ENCODE assay signal across 21 cellular contexts in genomic region chr1:10639301-10640078, GRCh38.
DNase-seq lines count a peak whose midpoint lies in the region; ATAC-seq, FAIRE-seq and TF ChIP-seq lines count a peak whose summit lies in the region.
"Had no signal": no experiment of that assay in that cellular context is flagged by ENCODE, and none has a peak within 500 bp of the region (broad histone marks: within the 10 kb centered on the region; RNA-seq: fewer than 3 reads in every experiment).

No MANE protein-coding gene starts in this region.

- H3K23ac ChIP-seq in H9 (ENCODE audit: insufficient read length, low read depth, low read length), result no peak overlapping the region

- no peak for ATAC-seq in GM19023 (IDR thresholded peaks at IDR 0.05; ENCODE audit: unreplicated experiment)

- H3K27me3 Mint-ChIP-seq in H9 (ENCODE audit: low read depth), result peaks cover 30% of the 10 kb centered on the region
- H3K27me3 Mint-ChIP-seq in astrocyte (ENCODE audit: low read depth, unreplicated experiment), result peaks cover 8% of the 10 kb centered on the region
- H3K27me3 Mint-ChIP-seq: B cell, T-cell had no signal

- no peaks in the 10 kb centered on the region for H3K23me2 ChIP-seq in H9 (ENCODE audit: insufficient read length, low read depth, low read length, poor library complexity, severe bottlenecking)

- no peak overlapping the region for H4K5ac ChIP-seq in H9 (ENCODE audit: insufficient read length, low read depth, low read length)

- WGBS in H9 (ENCODE audit: extremely low coverage, insufficient read length, low lambda C conversion rate), result no CpG with 5 or more reads among the region's 79 CpGs
- 90 to 96% methylated on average over 79 of the region's 79 CpGs for WGBS in sigmoid colon, 2 donors

- H3K27me3 ChIP-seq in H9 (ENCODE audit: insufficient read depth, low read length) (peaks cover 7% of the 10 kb centered on the region; the same call in 1 of the 2 replicates), astrocyte (ENCODE audit: insufficient read depth, low read length) (peaks cover 8% of the 10 kb centered on the region), iPS-15b (ENCODE audit: control insufficient read depth, insufficient read depth, low read length) (peaks cover 17% of the 10 kb centered on the region), sigmoid colon (peaks cover 0 to 4% (median 0%) of the 10 kb centered on the region in 3 donors), colonic mucosa (no peaks in the 10 kb centered on the region)

- H3K4me3 ChIP-seq in astrocyte (ENCODE audit: insufficient read depth, low read depth, low read length) (no peak overlapping the region), iPS-15b (ENCODE audit: low read depth, low read length) (peak overlapping the region; percentile 18), sigmoid colon (no peak overlapping the region), colonic mucosa (no peak overlapping the region)
- H3K4me3 ChIP-seq: cardiac muscle cell had no signal

- FAIRE-seq in astrocyte (lab: Jason Lieb, UNC), result no peak
- FAIRE-seq: islet of Langerhans had no signal

- H3K4me3 Mint-ChIP-seq in H9, result peak overlapping the region; percentile 30 to 56; a peak in 4 of 5 replicates
- H3K4me3 Mint-ChIP-seq in astrocyte (ENCODE audit: unreplicated experiment), result no peak overlapping the region
- H3K4me3 Mint-ChIP-seq: activated CD4-positive, alpha-beta memory T cell treated with anti-CD3 and anti-CD28 coated beads, Interleukin-2, amount 10 ng/mL, durations not matched to agents 7 days and 5 days; activated naive CD8-positive, alpha-beta T cell treated with anti-CD3 and anti-CD28 coated beads for 36 hours; B cell had no signal

- H3K4me1 Mint-ChIP-seq in H9 (peaks cover 0 to 18% of the 10 kb centered on the region in 2 experiments; a peak in 2 of 4 replicates), astrocyte (ENCODE audit: low read depth, unreplicated experiment) (no peaks in the 10 kb centered on the region)
- H3K4me1 Mint-ChIP-seq: activated CD4-positive, alpha-beta memory T cell treated with anti-CD3 and anti-CD28 coated beads, Interleukin-2, amount 10 ng/mL, durations not matched to agents 7 days and 5 days; B cell had no signal

- no peak overlapping the region for H2AK5ac ChIP-seq in H9 (ENCODE audit: insufficient read length, low read length)

- H3K36me3 ChIP-seq in astrocyte (ENCODE audit: insufficient read depth, low read length), result no peaks in the 10 kb centered on the region
- H3K36me3 ChIP-seq in iPS-15b (ENCODE audit: control insufficient read depth, insufficient read depth, low read length), result peaks cover 6% of the 10 kb centered on the region
- peaks cover 14 to 42% (median 22%) of the 10 kb centered on the region in 4 donors for H3K36me3 ChIP-seq in sigmoid colon
- no peaks in the 10 kb centered on the region for H3K36me3 ChIP-seq in colonic mucosa

- H2BK120ac ChIP-seq in H9 (ENCODE audit: low read depth, low read length, poor library complexity, severe bottlenecking), result no peak overlapping the region

- no peaks in the 10 kb centered on the region for H3K36me3 Mint-ChIP-seq in H9 (ENCODE audit: insufficient read depth in 1 of 3, low read depth in 3 of 3)
- H3K36me3 Mint-ChIP-seq in astrocyte (ENCODE audit: low read depth, unreplicated experiment), result no peaks in the 10 kb centered on the region
- H3K36me3 Mint-ChIP-seq: activated naive CD8-positive, alpha-beta T cell treated with anti-CD3 and anti-CD28 coated beads for 36 hours had no signal

- H3K9me3 ChIP-seq in H9 (ENCODE audit: control insufficient read depth, low read depth, low read length), result no peaks in the 10 kb centered on the region
- peaks cover 6% of the 10 kb centered on the region for H3K9me3 ChIP-seq in astrocyte (ENCODE audit: insufficient read depth, low read depth, low read length)
- H3K9me3 ChIP-seq in iPS-15b (ENCODE audit: control insufficient read depth, insufficient read depth, low read length), result no peaks in the 10 kb centered on the region
- H3K9me3 ChIP-seq in sigmoid colon, result no peaks in the 10 kb centered on the region
- no peaks in the 10 kb centered on the region for H3K9me3 ChIP-seq in colonic mucosa
- H3K9me3 ChIP-seq: neutrophil, thoracic aorta had no signal

- no peak overlapping the region for H3K18ac ChIP-seq in H9 (ENCODE audit: insufficient read length, low read depth, low read length)

- no peak overlapping the region for H3K27ac Mint-ChIP-seq in H9
- H3K27ac Mint-ChIP-seq in astrocyte (ENCODE audit: unreplicated experiment), result no peak overlapping the region
- H3K27ac Mint-ChIP-seq: activated CD4-positive, alpha-beta memory T cell treated with anti-CD3 and anti-CD28 coated beads, Interleukin-2, amount 10 ng/mL, durations not matched to agents 7 days and 5 days; activated naive CD8-positive, alpha-beta T cell treated with anti-CD3 and anti-CD28 coated beads for 36 hours; B cell; T-cell had no signal

- no peak for TF ChIP-seq POLR2A in sigmoid colon (IDR thresholded peaks at IDR 0.05)

- H4K91ac ChIP-seq in H9 (ENCODE audit: insufficient read length, low read depth, low read length), result no peak overlapping the region

- intact Hi-C loops in sigmoid colon (cut with DNase I) (loop anchor here (2.0 to 5.0 kb wide), 2 partner anchors 49 to 153 kb away; no protein-coding TSS in a partner anchor), colonic mucosa (cut with DNase I) (no loop called here)

- H3K4me2 ChIP-seq in H9 (ENCODE audit: insufficient read depth, insufficient read length, low read length) (peak overlapping the region; percentile 58), astrocyte (ENCODE audit: low read length) (peak overlapping the region; percentile 54)

- H4K20me1 ChIP-seq in H9 (ENCODE audit: control insufficient read depth, insufficient read depth, insufficient read length) (no peaks in the 10 kb centered on the region), astrocyte (ENCODE audit: insufficient read depth, low read length) (no peaks in the 10 kb centered on the region)

- H3K4me1 ChIP-seq in H9 (ENCODE audit: insufficient read depth, low read length) (no peaks in the 10 kb centered on the region), astrocyte (ENCODE audit: insufficient read depth, low read length) (no peaks in the 10 kb centered on the region), iPS-15b (ENCODE audit: control insufficient read depth, insufficient read depth, low read length) (no peaks in the 10 kb centered on the region), sigmoid colon (peaks cover 0 to 78% (median 66%) of the 10 kb centered on the region in 4 donors), colonic mucosa (no peaks in the 10 kb centered on the region)

- no peak overlapping the region for H4K8ac ChIP-seq in H9 (replicated peaks; ENCODE audit: insufficient read length, low read depth, low read length)

- H2BK20ac ChIP-seq in H9 (ENCODE audit: low read depth, low read length, poor library complexity, severe bottlenecking), result no peak overlapping the region

- no peak overlapping the region for H2BK15ac ChIP-seq in H9 (ENCODE audit: low read depth, low read length)

- H3K79me2 ChIP-seq in H9 (ENCODE audit: insufficient read depth, low read length) (no peaks in the 10 kb centered on the region), astrocyte (ENCODE audit: insufficient read depth, low read length) (no peaks in the 10 kb centered on the region)

- H2BK12ac ChIP-seq in H9 (ENCODE audit: insufficient read length, low read depth, low read length), result no peak overlapping the region

- no peak for TF ChIP-seq EP300 in sigmoid colon (IDR thresholded peaks at IDR 0.05)

- H3K4ac ChIP-seq in H9 (ENCODE audit: low read depth, low read length), result no peak overlapping the region

- DNase-seq in H9, result peak; percentile 73
- DNase-seq in astrocyte (ENCODE audit: low read depth), result no peak
- DNase-seq in sigmoid colon, result no peak
- no peak for DNase-seq in colonic mucosa
- no peak for DNase-seq in SHP77 treated with DMSO at 0.1 percent for 48 hours (lab: John Stamatoyannopoulos, UW)
- DNase-seq in NCI-H2029 (lab: John Stamatoyannopoulos, UW), result no peak
- DNase-seq: activated CD4-positive, alpha-beta memory T cell treated with anti-CD3 and anti-CD28 coated beads, Interleukin-2, amount 10 ng/mL, durations not matched to agents 7 days and 5 days; activated naive CD8-positive, alpha-beta T cell treated with anti-CD3 and anti-CD28 coated beads for 36 hours; activated T-cell treated with anti-CD3 and anti-CD28 coated beads, Interleukin-2, amount 50 U/mL, for 48 hours; GF-D8; KG1; midbrain; stimulated activated CD4-positive, alpha-beta T cell treated with anti-CD3 and anti-CD28 coated beads, Interleukin-2, amount 100 ng/mL, for 48 hours; T-cell had no signal

- no peak for TF ChIP-seq CTCF in H9 (conservative IDR thresholded peaks at IDR 0.05)
- TF ChIP-seq CTCF in astrocyte (IDR thresholded peaks at IDR 0.05; ENCODE audit: insufficient read depth, low read depth, low read length), result no peak
- TF ChIP-seq CTCF in sigmoid colon (IDR thresholded peaks at IDR 0.05), result no peak
- TF ChIP-seq CTCF in colonic mucosa (IDR thresholded peaks at IDR 0.05), result no peak

- H2BK5ac ChIP-seq in H9 (ENCODE audit: insufficient read length, low read length), result no peak overlapping the region

- no peak overlapping the region; the same call in 1 of the 2 replicates for H3K14ac ChIP-seq in H9 (ENCODE audit: insufficient read depth, low read length)

- no peak overlapping the region for H3K56ac ChIP-seq in H9 (ENCODE audit: insufficient read length, low read depth, low read length)

- H3K9ac ChIP-seq in H9 (ENCODE audit: extremely low read depth, insufficient read length, low read length), result no peak overlapping the region
- H3K9ac ChIP-seq in astrocyte (ENCODE audit: low read length), result no peak overlapping the region
- no peak overlapping the region for H3K9ac ChIP-seq in iPS-15b (ENCODE audit: low read depth, low read length)
- H3K9ac ChIP-seq in colonic mucosa (ENCODE audit: low read depth in 2 of 2, low read length in 2 of 2), result no peak overlapping the region

- no peaks in the 10 kb centered on the region for H3K79me1 ChIP-seq in H9 (ENCODE audit: insufficient read depth, low read depth, low read length, poor library complexity, severe bottlenecking)

- no peak overlapping the region for H3T11ph ChIP-seq in H9 (ENCODE audit: low read length)

- no peak overlapping the region for H2AFZ ChIP-seq in H9 (ENCODE audit: low read length)
- peak overlapping the region; percentile 26 for H2AFZ ChIP-seq in astrocyte (ENCODE audit: low read depth, low read length)

- no peak overlapping the region for H3K27ac ChIP-seq in H9 (ENCODE audit: insufficient read length, low read depth, low read length)
- no peak overlapping the region for H3K27ac ChIP-seq in astrocyte (ENCODE audit: low read depth, low read length)
- peak overlapping the region; percentile 60 to 88 (median 81) for H3K27ac ChIP-seq in sigmoid colon
- no peak overlapping the region for H3K27ac ChIP-seq in colonic mucosa
- H3K27ac ChIP-seq: cardiac muscle cell, neutrophil had no signal

- H3K9me3 Mint-ChIP-seq in H9, result no peaks in the 10 kb centered on the region
- no peaks in the 10 kb centered on the region for H3K9me3 Mint-ChIP-seq in astrocyte (ENCODE audit: unreplicated experiment)
- H3K9me3 Mint-ChIP-seq: activated CD4-positive, alpha-beta memory T cell treated with anti-CD3 and anti-CD28 coated beads, Interleukin-2, amount 10 ng/mL, durations not matched to agents 7 days and 5 days; activated naive CD8-positive, alpha-beta T cell treated with anti-CD3 and anti-CD28 coated beads for 36 hours; T-cell had no signal

Comparison
In these comparisons a context has a peak if more than half of its experiments do, and no peak if none do; other contexts are left out.
1. H3K27ac ChIP-seq: peak in sigmoid colon (4 of 4); none in H9 (single experiment), astrocyte (single experiment) and colonic mucosa (single experiment).